1 cellular context compared by ENCODE assay signal in the genomic region with DNA sequence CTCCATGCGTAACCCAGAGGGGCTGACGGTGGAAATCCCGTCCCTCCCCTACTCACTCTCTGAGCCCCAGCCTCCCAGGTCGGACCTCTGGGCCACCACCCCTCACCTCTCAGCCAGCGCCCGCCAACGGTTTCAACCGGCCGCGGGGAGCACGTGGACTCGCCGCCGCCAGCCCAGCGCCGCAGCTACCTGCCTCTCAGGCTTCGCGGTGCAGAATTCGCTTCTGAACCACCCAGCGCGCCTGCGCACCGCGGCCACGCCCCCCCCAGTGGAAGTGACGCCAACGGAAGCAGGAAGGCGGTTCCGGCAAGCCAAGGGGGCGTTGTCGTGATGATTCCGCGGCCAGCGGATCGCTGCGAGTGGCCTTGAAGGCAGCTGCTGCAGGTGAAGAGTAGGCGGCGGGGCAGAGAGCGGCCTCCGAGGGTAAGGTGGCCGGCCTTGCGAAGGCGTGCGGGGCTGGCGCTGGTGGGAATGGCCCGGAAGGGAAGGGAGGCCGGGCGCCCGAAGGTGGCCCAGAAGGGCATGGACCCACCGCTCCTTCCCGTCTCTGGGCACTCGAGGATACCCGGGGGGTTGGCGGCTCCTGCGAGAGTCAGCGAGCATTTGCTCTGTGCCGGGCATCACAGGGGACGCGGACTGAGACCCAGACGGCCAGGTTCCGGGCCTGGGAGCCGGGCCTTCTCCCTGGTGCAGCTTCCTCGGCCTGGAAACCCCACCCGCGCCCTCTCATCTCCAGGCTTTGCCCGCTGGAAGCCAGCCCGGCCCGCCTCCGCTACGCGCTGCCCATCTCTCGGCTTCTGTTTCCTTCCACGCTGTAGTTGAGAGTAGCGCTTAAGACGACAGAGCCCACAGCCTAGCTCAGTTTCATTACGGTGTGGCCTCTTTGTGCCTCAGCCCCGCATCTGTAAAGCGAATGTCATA.
TF ChIP-seq lines count a peak whose summit lies in the region.

A gene with protein sequence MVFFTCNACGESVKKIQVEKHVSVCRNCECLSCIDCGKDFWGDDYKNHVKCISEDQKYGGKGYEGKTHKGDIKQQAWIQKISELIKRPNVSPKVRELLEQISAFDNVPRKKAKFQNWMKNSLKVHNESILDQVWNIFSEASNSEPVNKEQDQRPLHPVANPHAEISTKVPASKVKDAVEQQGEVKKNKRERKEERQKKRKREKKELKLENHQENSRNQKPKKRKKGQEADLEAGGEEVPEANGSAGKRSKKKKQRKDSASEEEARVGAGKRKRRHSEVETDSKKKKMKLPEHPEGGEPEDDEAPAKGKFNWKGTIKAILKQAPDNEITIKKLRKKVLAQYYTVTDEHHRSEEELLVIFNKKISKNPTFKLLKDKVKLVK (minus strand): TSS at position 225 of the 921 bp plus-strand sequence. CDS start 6,412 bp downstream, outside the sequence.
A gene with protein sequence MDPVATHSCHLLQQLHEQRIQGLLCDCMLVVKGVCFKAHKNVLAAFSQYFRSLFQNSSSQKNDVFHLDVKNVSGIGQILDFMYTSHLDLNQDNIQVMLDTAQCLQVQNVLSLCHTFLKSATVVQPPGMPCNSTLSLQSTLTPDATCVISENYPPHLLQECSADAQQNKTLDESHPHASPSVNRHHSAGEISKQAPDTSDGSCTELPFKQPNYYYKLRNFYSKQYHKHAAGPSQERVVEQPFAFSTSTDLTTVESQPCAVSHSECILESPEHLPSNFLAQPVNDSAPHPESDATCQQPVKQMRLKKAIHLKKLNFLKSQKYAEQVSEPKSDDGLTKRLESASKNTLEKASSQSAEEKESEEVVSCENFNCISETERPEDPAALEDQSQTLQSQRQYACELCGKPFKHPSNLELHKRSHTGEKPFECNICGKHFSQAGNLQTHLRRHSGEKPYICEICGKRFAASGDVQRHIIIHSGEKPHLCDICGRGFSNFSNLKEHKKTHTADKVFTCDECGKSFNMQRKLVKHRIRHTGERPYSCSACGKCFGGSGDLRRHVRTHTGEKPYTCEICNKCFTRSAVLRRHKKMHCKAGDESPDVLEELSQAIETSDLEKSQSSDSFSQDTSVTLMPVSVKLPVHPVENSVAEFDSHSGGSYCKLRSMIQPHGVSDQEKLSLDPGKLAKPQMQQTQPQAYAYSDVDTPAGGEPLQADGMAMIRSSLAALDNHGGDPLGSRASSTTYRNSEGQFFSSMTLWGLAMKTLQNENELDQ (plus strand): TSS at position 322 of the 921 bp plus-strand sequence. CDS start 9,695 bp downstream, outside the sequence.

TF ChIP-seq in WTC11, 78 proteins besides CTCF, POLR2A, EP300 and RAD21 (continued from another document and continues in another):
- TF ChIP-seq CREM (CRISPR knock-in tag; IDR thresholded peaks at IDR 0.05): peak; percentile 91
- no peak for TF ChIP-seq ZNF138 (CRISPR knock-in tag; conservative IDR thresholded peaks at IDR 0.05)
- TF ChIP-seq MYBL2 (CRISPR knock-in tag; IDR thresholded peaks at IDR 0.05): 0 out of 2 replicates have a peak, but pooled peaks have one; percentile 17
- TF ChIP-seq, protein P1, sequence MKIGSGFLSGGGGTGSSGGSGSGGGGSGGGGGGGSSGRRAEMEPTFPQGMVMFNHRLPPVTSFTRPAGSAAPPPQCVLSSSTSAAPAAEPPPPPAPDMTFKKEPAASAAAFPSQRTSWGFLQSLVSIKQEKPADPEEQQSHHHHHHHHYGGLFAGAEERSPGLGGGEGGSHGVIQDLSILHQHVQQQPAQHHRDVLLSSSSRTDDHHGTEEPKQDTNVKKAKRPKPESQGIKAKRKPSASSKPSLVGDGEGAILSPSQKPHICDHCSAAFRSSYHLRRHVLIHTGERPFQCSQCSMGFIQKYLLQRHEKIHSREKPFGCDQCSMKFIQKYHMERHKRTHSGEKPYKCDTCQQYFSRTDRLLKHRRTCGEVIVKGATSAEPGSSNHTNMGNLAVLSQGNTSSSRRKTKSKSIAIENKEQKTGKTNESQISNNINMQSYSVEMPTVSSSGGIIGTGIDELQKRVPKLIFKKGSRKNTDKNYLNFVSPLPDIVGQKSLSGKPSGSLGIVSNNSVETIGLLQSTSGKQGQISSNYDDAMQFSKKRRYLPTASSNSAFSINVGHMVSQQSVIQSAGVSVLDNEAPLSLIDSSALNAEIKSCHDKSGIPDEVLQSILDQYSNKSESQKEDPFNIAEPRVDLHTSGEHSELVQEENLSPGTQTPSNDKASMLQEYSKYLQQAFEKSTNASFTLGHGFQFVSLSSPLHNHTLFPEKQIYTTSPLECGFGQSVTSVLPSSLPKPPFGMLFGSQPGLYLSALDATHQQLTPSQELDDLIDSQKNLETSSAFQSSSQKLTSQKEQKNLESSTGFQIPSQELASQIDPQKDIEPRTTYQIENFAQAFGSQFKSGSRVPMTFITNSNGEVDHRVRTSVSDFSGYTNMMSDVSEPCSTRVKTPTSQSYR (CRISPR knock-in tag; IDR thresholded peaks at IDR 0.05): no peak
- no peak for TF ChIP-seq ZNF263 (CRISPR knock-in tag; IDR thresholded peaks at IDR 0.05; ENCODE audit: low read depth)
- TF ChIP-seq ZNF416 (CRISPR knock-in tag; IDR thresholded peaks at IDR 0.05): no peak
- no peak for TF ChIP-seq NR2C2 (CRISPR knock-in tag; IDR thresholded peaks at IDR 0.05)
- 0 out of 2 replicates have a peak, but pooled peaks have one; percentile 55 for TF ChIP-seq CBFB (CRISPR knock-in tag; IDR thresholded peaks at IDR 0.05; ENCODE audit: low read depth)
- TF ChIP-seq ZNF121 (CRISPR knock-in tag; IDR thresholded peaks at IDR 0.05): no peak
- TF ChIP-seq, protein P2, sequence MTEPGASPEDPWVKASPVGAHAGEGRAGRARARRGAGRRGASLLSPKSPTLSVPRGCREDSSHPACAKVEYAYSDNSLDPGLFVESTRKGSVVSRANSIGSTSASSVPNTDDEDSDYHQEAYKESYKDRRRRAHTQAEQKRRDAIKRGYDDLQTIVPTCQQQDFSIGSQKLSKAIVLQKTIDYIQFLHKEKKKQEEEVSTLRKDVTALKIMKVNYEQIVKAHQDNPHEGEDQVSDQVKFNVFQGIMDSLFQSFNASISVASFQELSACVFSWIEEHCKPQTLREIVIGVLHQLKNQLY (CRISPR knock-in tag; IDR thresholded peaks at IDR 0.05): no peak
- peak; percentile 69; the same call in 1 of the 2 replicates for TF ChIP-seq ZBTB21 (CRISPR knock-in tag; IDR thresholded peaks at IDR 0.05; ENCODE audit: borderline replicate concordance)
- TF ChIP-seq, protein P3, sequence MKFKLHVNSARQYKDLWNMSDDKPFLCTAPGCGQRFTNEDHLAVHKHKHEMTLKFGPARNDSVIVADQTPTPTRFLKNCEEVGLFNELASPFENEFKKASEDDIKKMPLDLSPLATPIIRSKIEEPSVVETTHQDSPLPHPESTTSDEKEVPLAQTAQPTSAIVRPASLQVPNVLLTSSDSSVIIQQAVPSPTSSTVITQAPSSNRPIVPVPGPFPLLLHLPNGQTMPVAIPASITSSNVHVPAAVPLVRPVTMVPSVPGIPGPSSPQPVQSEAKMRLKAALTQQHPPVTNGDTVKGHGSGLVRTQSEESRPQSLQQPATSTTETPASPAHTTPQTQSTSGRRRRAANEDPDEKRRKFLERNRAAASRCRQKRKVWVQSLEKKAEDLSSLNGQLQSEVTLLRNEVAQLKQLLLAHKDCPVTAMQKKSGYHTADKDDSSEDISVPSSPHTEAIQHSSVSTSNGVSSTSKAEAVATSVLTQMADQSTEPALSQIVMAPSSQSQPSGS (CRISPR knock-in tag; IDR thresholded peaks at IDR 0.05; ENCODE audit: borderline replicate concordance, low read depth): no peak
- no peak for TF ChIP-seq GTF2I (CRISPR knock-in tag; conservative IDR thresholded peaks at IDR 0.05)
- TF ChIP-seq, protein P4, sequence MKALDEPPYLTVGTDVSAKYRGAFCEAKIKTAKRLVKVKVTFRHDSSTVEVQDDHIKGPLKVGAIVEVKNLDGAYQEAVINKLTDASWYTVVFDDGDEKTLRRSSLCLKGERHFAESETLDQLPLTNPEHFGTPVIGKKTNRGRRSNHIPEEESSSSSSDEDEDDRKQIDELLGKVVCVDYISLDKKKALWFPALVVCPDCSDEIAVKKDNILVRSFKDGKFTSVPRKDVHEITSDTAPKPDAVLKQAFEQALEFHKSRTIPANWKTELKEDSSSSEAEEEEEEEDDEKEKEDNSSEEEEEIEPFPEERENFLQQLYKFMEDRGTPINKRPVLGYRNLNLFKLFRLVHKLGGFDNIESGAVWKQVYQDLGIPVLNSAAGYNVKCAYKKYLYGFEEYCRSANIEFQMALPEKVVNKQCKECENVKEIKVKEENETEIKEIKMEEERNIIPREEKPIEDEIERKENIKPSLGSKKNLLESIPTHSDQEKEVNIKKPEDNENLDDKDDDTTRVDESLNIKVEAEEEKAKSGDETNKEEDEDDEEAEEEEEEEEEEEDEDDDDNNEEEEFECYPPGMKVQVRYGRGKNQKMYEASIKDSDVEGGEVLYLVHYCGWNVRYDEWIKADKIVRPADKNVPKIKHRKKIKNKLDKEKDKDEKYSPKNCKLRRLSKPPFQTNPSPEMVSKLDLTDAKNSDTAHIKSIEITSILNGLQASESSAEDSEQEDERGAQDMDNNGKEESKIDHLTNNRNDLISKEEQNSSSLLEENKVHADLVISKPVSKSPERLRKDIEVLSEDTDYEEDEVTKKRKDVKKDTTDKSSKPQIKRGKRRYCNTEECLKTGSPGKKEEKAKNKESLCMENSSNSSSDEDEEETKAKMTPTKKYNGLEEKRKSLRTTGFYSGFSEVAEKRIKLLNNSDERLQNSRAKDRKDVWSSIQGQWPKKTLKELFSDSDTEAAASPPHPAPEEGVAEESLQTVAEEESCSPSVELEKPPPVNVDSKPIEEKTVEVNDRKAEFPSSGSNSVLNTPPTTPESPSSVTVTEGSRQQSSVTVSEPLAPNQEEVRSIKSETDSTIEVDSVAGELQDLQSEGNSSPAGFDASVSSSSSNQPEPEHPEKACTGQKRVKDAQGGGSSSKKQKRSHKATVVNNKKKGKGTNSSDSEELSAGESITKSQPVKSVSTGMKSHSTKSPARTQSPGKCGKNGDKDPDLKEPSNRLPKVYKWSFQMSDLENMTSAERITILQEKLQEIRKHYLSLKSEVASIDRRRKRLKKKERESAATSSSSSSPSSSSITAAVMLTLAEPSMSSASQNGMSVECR (CRISPR knock-in tag; IDR thresholded peaks at IDR 0.05; ENCODE audit: borderline replicate concordance): peak; percentile 90; the same call in 1 of the 2 replicates
- no peak for TF ChIP-seq ELF4 (CRISPR knock-in tag; IDR thresholded peaks at IDR 0.05; ENCODE audit: low read depth)
- no peak for TF ChIP-seq ZNF423 (CRISPR knock-in tag; IDR thresholded peaks at IDR 0.05)
- TF ChIP-seq, protein P5, sequence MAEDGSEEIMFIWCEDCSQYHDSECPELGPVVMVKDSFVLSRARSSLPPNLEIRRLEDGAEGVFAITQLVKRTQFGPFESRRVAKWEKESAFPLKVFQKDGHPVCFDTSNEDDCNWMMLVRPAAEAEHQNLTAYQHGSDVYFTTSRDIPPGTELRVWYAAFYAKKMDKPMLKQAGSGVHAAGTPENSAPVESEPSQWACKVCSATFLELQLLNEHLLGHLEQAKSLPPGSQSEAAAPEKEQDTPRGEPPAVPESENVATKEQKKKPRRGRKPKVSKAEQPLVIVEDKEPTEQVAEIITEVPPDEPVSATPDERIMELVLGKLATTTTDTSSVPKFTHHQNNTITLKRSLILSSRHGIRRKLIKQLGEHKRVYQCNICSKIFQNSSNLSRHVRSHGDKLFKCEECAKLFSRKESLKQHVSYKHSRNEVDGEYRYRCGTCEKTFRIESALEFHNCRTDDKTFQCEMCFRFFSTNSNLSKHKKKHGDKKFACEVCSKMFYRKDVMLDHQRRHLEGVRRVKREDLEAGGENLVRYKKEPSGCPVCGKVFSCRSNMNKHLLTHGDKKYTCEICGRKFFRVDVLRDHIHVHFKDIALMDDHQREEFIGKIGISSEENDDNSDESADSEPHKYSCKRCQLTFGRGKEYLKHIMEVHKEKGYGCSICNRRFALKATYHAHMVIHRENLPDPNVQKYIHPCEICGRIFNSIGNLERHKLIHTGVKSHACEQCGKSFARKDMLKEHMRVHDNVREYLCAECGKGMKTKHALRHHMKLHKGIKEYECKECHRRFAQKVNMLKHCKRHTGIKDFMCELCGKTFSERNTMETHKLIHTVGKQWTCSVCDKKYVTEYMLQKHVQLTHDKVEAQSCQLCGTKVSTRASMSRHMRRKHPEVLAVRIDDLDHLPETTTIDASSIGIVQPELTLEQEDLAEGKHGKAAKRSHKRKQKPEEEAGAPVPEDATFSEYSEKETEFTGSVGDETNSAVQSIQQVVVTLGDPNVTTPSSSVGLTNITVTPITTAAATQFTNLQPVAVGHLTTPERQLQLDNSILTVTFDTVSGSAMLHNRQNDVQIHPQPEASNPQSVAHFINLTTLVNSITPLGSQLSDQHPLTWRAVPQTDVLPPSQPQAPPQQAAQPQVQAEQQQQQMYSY (CRISPR knock-in tag; IDR thresholded peaks at IDR 0.05): no peak
- TF ChIP-seq, protein P6, sequence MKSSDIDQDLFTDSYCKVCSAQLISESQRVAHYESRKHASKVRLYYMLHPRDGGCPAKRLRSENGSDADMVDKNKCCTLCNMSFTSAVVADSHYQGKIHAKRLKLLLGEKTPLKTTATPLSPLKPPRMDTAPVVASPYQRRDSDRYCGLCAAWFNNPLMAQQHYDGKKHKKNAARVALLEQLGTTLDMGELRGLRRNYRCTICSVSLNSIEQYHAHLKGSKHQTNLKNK (CRISPR knock-in tag; IDR thresholded peaks at IDR 0.05): no peak
- TF ChIP-seq, protein P7, sequence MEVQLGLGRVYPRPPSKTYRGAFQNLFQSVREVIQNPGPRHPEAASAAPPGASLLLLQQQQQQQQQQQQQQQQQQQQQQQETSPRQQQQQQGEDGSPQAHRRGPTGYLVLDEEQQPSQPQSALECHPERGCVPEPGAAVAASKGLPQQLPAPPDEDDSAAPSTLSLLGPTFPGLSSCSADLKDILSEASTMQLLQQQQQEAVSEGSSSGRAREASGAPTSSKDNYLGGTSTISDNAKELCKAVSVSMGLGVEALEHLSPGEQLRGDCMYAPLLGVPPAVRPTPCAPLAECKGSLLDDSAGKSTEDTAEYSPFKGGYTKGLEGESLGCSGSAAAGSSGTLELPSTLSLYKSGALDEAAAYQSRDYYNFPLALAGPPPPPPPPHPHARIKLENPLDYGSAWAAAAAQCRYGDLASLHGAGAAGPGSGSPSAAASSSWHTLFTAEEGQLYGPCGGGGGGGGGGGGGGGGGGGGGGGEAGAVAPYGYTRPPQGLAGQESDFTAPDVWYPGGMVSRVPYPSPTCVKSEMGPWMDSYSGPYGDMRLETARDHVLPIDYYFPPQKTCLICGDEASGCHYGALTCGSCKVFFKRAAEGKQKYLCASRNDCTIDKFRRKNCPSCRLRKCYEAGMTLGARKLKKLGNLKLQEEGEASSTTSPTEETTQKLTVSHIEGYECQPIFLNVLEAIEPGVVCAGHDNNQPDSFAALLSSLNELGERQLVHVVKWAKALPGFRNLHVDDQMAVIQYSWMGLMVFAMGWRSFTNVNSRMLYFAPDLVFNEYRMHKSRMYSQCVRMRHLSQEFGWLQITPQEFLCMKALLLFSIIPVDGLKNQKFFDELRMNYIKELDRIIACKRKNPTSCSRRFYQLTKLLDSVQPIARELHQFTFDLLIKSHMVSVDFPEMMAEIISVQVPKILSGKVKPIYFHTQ (CRISPR knock-in tag; IDR thresholded peaks at IDR 0.05): no peak
- no peak for TF ChIP-seq IRF2 (CRISPR knock-in tag; IDR thresholded peaks at IDR 0.05; ENCODE audit: borderline replicate concordance, low read depth)
- TF ChIP-seq JAZF1 (CRISPR knock-in tag; IDR thresholded peaks at IDR 0.05): no peak
- TF ChIP-seq, protein P8, sequence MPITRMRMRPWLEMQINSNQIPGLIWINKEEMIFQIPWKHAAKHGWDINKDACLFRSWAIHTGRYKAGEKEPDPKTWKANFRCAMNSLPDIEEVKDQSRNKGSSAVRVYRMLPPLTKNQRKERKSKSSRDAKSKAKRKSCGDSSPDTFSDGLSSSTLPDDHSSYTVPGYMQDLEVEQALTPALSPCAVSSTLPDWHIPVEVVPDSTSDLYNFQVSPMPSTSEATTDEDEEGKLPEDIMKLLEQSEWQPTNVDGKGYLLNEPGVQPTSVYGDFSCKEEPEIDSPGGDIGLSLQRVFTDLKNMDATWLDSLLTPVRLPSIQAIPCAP (CRISPR knock-in tag; IDR thresholded peaks at IDR 0.05): peak; percentile 78; the same call in 1 of the 2 replicates
- no peak for TF ChIP-seq NFATC4 (CRISPR knock-in tag; IDR thresholded peaks at IDR 0.05)
- peak; percentile 97 for TF ChIP-seq FOXK1 (CRISPR knock-in tag; IDR thresholded peaks at IDR 0.05)
- TF ChIP-seq KAT7 (CRISPR knock-in tag; IDR thresholded peaks at IDR 0.05; ENCODE audit: borderline replicate concordance): peak; percentile 87; the same call in 1 of the 2 replicates
